In the genomic region with DNA sequence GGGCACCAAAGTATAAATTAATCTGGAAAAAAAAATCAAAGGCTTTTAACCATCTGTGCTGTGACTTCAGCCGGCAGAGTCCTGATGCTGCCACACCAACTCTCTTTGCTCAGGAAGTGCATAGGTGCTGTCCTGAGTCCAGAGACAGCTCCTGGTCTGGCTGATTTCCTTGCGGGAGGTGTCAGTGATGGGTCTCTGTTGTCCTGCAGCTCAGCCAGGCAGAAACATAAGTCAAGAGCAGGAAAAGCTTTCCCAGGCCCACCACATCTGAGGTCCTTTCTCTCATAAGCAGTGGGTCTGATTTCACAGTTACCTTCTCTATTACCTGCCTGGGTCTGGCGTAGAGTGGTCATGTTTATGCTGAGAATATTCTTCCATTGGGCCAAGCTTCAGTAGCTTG, we compare ENCODE assay signal across 1 cellular context.
TF ChIP-seq lines count a peak whose summit lies in the region.

No MANE protein-coding gene starts in this region.

TF ChIP-seq in HCT116, 20 proteins besides CTCF, POLR2A, EP300 and RAD21 (continued from another document):
- TF ChIP-seq, protein P1, sequence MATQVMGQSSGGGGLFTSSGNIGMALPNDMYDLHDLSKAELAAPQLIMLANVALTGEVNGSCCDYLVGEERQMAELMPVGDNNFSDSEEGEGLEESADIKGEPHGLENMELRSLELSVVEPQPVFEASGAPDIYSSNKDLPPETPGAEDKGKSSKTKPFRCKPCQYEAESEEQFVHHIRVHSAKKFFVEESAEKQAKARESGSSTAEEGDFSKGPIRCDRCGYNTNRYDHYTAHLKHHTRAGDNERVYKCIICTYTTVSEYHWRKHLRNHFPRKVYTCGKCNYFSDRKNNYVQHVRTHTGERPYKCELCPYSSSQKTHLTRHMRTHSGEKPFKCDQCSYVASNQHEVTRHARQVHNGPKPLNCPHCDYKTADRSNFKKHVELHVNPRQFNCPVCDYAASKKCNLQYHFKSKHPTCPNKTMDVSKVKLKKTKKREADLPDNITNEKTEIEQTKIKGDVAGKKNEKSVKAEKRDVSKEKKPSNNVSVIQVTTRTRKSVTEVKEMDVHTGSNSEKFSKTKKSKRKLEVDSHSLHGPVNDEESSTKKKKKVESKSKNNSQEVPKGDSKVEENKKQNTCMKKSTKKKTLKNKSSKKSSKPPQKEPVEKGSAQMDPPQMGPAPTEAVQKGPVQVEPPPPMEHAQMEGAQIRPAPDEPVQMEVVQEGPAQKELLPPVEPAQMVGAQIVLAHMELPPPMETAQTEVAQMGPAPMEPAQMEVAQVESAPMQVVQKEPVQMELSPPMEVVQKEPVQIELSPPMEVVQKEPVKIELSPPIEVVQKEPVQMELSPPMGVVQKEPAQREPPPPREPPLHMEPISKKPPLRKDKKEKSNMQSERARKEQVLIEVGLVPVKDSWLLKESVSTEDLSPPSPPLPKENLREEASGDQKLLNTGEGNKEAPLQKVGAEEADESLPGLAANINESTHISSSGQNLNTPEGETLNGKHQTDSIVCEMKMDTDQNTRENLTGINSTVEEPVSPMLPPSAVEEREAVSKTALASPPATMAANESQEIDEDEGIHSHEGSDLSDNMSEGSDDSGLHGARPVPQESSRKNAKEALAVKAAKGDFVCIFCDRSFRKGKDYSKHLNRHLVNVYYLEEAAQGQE (IDR thresholded peaks at IDR 0.05; ENCODE audit: low read depth): no peak
- TF ChIP-seq SP1 (IDR thresholded peaks at IDR 0.05; ENCODE audit: low read depth) (no peak), EZH2phosphoT487 (IDR thresholded peaks at IDR 0.05; ENCODE audit: borderline replicate concordance) (no peak), ELF1 (IDR thresholded peaks at IDR 0.05; ENCODE audit: borderline replicate concordance, low read depth) (no peak), CEBPB (IDR thresholded peaks at IDR 0.05; ENCODE audit: low read depth) (no peak)
